12 cellular contexts compared by ENCODE assay signal in genomic region chr14:90405755-90406154, GRCh38. TPM values are rescaled to one million over a fixed set of nuclear protein-coding genes. Genes with fewer than 3 reads are reported as not detected.
A peak's percentile ranks its signal among the peaks of the same experiment; 100 is the strongest.
DNase-seq lines count a peak whose midpoint lies in the region; ATAC-seq, FAIRE-seq and TF ChIP-seq lines count a peak whose summit lies in the region.
"Had no signal": no experiment of that assay in that cellular context is flagged by ENCODE, and none has a peak within 500 bp of the region (broad histone marks: within the 10 kb centered on the region; RNA-seq: fewer than 3 reads in every experiment).

No MANE protein-coding gene starts in this region.

- TF ChIP-seq EP300 in HepG2 (IDR thresholded peaks at IDR 0.05; ENCODE audit: low read depth in 2 of 2, low read length in 2 of 2) (no peak), HepG2 (CRISPR knock-in tag; IDR thresholded peaks at IDR 0.05; ENCODE audit: borderline replicate concordance) (no peak), transverse colon (IDR thresholded peaks at IDR 0.05; ENCODE audit: low read depth) (no peak), SK-N-SH (IDR thresholded peaks at IDR 0.05; ENCODE audit: borderline replicate concordance in 1 of 2, low read depth in 1 of 2, low read length in 1 of 2) (no peak)

- 0 out of 2 replicates have a peak, but pooled peaks cover 3% of the 10 kb centered on the region for H4K20me1 ChIP-seq in HepG2 (ENCODE audit: insufficient read depth, low read length)
- peaks cover 36% of the 10 kb centered on the region for H4K20me1 ChIP-seq in SK-N-SH (ENCODE audit: insufficient read depth)

- no peak for TF ChIP-seq CTCF in HepG2 (CRISPR knock-in tag; IDR thresholded peaks at IDR 0.05)
- no peak for TF ChIP-seq CTCF in right lobe of liver (IDR thresholded peaks at IDR 0.05)
- TF ChIP-seq CTCF in transverse colon (IDR thresholded peaks at IDR 0.05): no peak
- TF ChIP-seq CTCF in SK-N-SH (IDR thresholded peaks at IDR 0.05): no peak

- H3K4me1 ChIP-seq in HepG2 (ENCODE audit: insufficient read depth, low read length): peaks cover 9% of the 10 kb centered on the region
- H3K4me1 ChIP-seq in right lobe of liver: no peaks in the 10 kb centered on the region
- H3K4me1 ChIP-seq in transverse colon: peaks cover 4 to 62% (median 30%) of the 10 kb centered on the region in 4 donors
- H3K4me1 ChIP-seq in SK-N-SH (ENCODE audit: control insufficient read depth in 1 of 2, insufficient read depth in 2 of 2, low read depth in 1 of 2, low read length in 1 of 2): peaks cover 17 to 20% of the 10 kb centered on the region in 2 experiments; a peak in 3 of 4 replicates

- no peaks in the 10 kb centered on the region for H3K27me3 ChIP-seq in HepG2 (ENCODE audit: control insufficient read depth in 1 of 2, insufficient read depth in 2 of 2, low read length in 2 of 2)
- no peaks in the 10 kb centered on the region for H3K27me3 ChIP-seq in right lobe of liver
- no peaks in the 10 kb centered on the region for H3K27me3 ChIP-seq in transverse colon
- H3K27me3 ChIP-seq in SK-N-SH (ENCODE audit: insufficient read depth): no peaks in the 10 kb centered on the region

- H3K27ac ChIP-seq in HepG2 (ENCODE audit: extremely low read length, insufficient read depth, low read length) (no peak overlapping the region), right lobe of liver (no peak overlapping the region), epithelial cell of prostate (peak overlapping the region; percentile 17), transverse colon (peak overlapping the region; percentile 45 to 96 (median 86)), SK-N-SH (ENCODE audit: low read depth in 2 of 2, low read length in 1 of 2) (peak overlapping the region in 1 of 2 experiments; percentile 22; a peak in 1 of 4 replicates)

- H2AFZ ChIP-seq in HepG2 (ENCODE audit: low read length) (no peak overlapping the region), SK-N-SH (ENCODE audit: low read depth) (no peak overlapping the region)

- ATAC-seq in HepG2 (no peak), right lobe of liver (no peak), GM21515 (IDR thresholded peaks at IDR 0.05; ENCODE audit: unreplicated experiment) (no peak)

- FAIRE-seq in HepG2 (lab: Jason Lieb, UNC): no peak
- FAIRE-seq: G401.6 had no signal

- H3K4me2 ChIP-seq in HepG2 (ENCODE audit: low read depth, low read length) (no peak overlapping the region), SK-N-SH (no peak overlapping the region)

- intact Hi-C loops in HepG2 (cut with micrococcal nuclease; ENCODE audit: unreplicated experiment) (no loop called here), right lobe of liver (cut with DNase I) (no loop called here), transverse colon (cut with DNase I; ENCODE audit: low total_unique reads) (loop anchor here (10.0 kb wide), 1 partner anchor 239 kb away; no protein-coding TSS in a partner anchor)

- in situ Hi-C loops in HepG2 (cut with HindIII; ENCODE audit: extremely low pct_ligation_motif_present, low pct_unique_long_range_greater_than_20kb): loop anchor here (10.0 kb wide), 1 partner anchor 289 kb away; no protein-coding TSS in a partner anchor
- in situ Hi-C loops in transverse colon (cut with MboI; ENCODE audit: low pct_ligation_motif_present in 1 of 4, low pct_unique_long_range_greater_than_20kb in 1 of 4, low sequenced_read_pairs in 3 of 4): loop anchor here in 3 of 4 donors (10.0 to 25.0 kb wide), 2 partner anchors 282 to 289 kb away; no protein-coding TSS in a partner anchor

- H3K36me3 ChIP-seq in HepG2 (replicated peaks in 1 of 2; ENCODE audit: control insufficient read depth in 1 of 2, insufficient read depth in 2 of 2, low read length in 2 of 2) (peaks cover 26 to 49% of the 10 kb centered on the region in 2 experiments), right lobe of liver (peaks cover 7 to 57% (median 42%) of the 10 kb centered on the region in 4 donors), transverse colon (peaks cover 0 to 55% (median 32%) of the 10 kb centered on the region in 4 donors), SK-N-SH (replicated peaks in 1 of 2; ENCODE audit: control insufficient read depth in 1 of 2, insufficient read depth in 2 of 2, low read length in 1 of 2) (peaks cover 52 to 68% of the 10 kb centered on the region in 2 experiments)

- H3F3A ChIP-seq in SK-N-SH (replicated peaks; ENCODE audit: insufficient read depth): peaks cover 35% of the 10 kb centered on the region

- H3K9ac ChIP-seq in HepG2 (ENCODE audit: insufficient read depth, low read depth, low read length): no peak overlapping the region
- no peak overlapping the region for H3K9ac ChIP-seq in SK-N-SH

- BruUV-seq in HepG2 (replicated peaks; lab: Mats Ljungman, UMichigan): no TSS peak

- POLR2A ChIA-PET in HepG2 (lab: Yijun Ruan, JAX): no interaction called here
- POLR2A ChIA-PET in SK-N-SH (lab: Yijun Ruan, JAX): interaction anchor here (0.8 to 1.2 kb wide), 3 partner anchors 34 to 44 kb away, joined by 3 to 5 read pairs (median 3); no protein-coding TSS in a partner anchor

- TF ChIP-seq RAD21 in HepG2 (CRISPR knock-in tag; IDR thresholded peaks at IDR 0.05) (no peak), SK-N-SH (IDR thresholded peaks at IDR 0.05; ENCODE audit: low read length) (no peak)

- H3K9me3 ChIP-seq in HepG2 (ENCODE audit: low read length) (no peaks in the 10 kb centered on the region), right lobe of liver (no peaks in the 10 kb centered on the region), transverse colon (no peaks in the 10 kb centered on the region), SK-N-SH (no peaks in the 10 kb centered on the region)

- 93% methylated on average over 4 of the region's 4 CpGs for WGBS in HepG2 (ENCODE audit: low lambda C conversion rate)
- 70% methylated on average over 3 of the region's 4 CpGs for WGBS in right lobe of liver (ENCODE audit: insufficient coverage, low coverage, low lambda C conversion rate, missing lambda C conversion rate)
- 69 to 84% methylated on average over 3 to 4 of the region's 4 CpGs for WGBS in transverse colon (ENCODE audit: low coverage in 1 of 2), 2 donors
- 98% methylated on average over 4 of the region's 4 CpGs for WGBS in SK-N-SH (ENCODE audit: low lambda C conversion rate)

- no peak for DNase-seq in HepG2 (ENCODE audit: low spot score)
- no peak for DNase-seq in right lobe of liver
- peak; percentile 89 for DNase-seq in NCI-H510A treated with DMSO at 0.1 percent for 48 hours (lab: John Stamatoyannopoulos, UW)
- no peak for DNase-seq in epithelial cell of prostate (ENCODE audit: low read depth, low spot score)
- no peak for DNase-seq in transverse colon
- DNase-seq in SK-N-SH: no peak
- DNase-seq in GDM1 (lab: John Stamatoyannopoulos, UW): no peak
- DNase-seq: activated CD8-positive, alpha-beta memory T cell treated with anti-CD3 and anti-CD28 coated beads for 24 hours; effector memory CD4-positive, alpha-beta T cell; left ventricle myocardium superior had no signal

- H3K4me3 ChIP-seq in HepG2 (replicated peaks in 1 of 3; ENCODE audit: insufficient read depth in 1 of 3, low read depth in 2 of 3, low read length in 3 of 3) (no peak overlapping the region), right lobe of liver (no peak overlapping the region), transverse colon (no peak overlapping the region), SK-N-SH (ENCODE audit: low read depth in 2 of 2, low read length in 1 of 2) (no peak overlapping the region)

- CTCF ChIA-PET in HepG2 (lab: Yijun Ruan, JAX; ENCODE audit: low intra/inter-chr PET ratio, low total read pairs) (interaction anchor here (0.6 kb wide), 1 partner anchor 1621 kb away, joined by 3 read pairs; no protein-coding TSS in a partner anchor), SK-N-SH (lab: Yijun Ruan, JAX) (interaction anchor here (1.1 to 11.9 kb wide), 3 partner anchors 104 to 352 kb away, joined by 4 to 146 read pairs (median 15); no protein-coding TSS in a partner anchor)

- no peak for TF ChIP-seq POLR2A in HepG2 (IDR thresholded peaks at IDR 0.05; ENCODE audit: insufficient read depth in 1 of 2, low read depth in 2 of 2, low read length in 2 of 2)
- TF ChIP-seq POLR2A in right lobe of liver (IDR thresholded peaks at IDR 0.05): no peak
- no peak for TF ChIP-seq POLR2A in transverse colon (IDR thresholded peaks at IDR 0.05)

- no peaks in the 10 kb centered on the region for H3K9me2 ChIP-seq in SK-N-SH

- H3K79me2 ChIP-seq in HepG2 (ENCODE audit: insufficient read depth, low read length) (peaks cover 4% of the 10 kb centered on the region), SK-N-SH (ENCODE audit: insufficient read depth) (peaks cover 26% of the 10 kb centered on the region)

TF ChIP-seq in HepG2, 621 proteins besides CTCF, POLR2A, EP300 and RAD21 (continues in another document):
- TF ChIP-seq KLF11 (CRISPR knock-in tag; IDR thresholded peaks at IDR 0.05): no peak

TF ChIP-seq in SK-N-SH, 30 proteins besides CTCF, POLR2A, EP300 and RAD21 (continues in another document):
- no peak for TF ChIP-seq RXRA (IDR thresholded peaks at IDR 0.05; ENCODE audit: borderline replicate concordance, low read depth)

RNA-seq across cellular contexts. Expression of gene CALM1, which starts 8.9 kb away (rescaled TPM):
- total RNA-seq in HepG2 (2016; rRNA removed; fragmentation: Illumina TruSeq; extraction: Trizol) (238 and 346 TPM in 2 replicates), right lobe of liver (100 to 1,000 TPM; 143 to 207 (median 161) TPM), transverse colon (1,000 to 10,000 TPM in 1 of 4 donors, 100 to 1,000 TPM in 3; 297 to 1,199 (median 723) TPM)
- 29.6 and 47.4 TPM in 2 replicates for total RNA-seq in HepG2 (2016; cell fraction: cytosol; rRNA removed; fragmentation: Illumina TruSeq; extraction: Trizol; ENCODE audit: low read depth)
- 242 and 366 TPM in 2 replicates for total RNA-seq in HepG2 (2016; cell fraction: insoluble cytoplasmic fraction; rRNA removed; fragmentation: Illumina TruSeq; extraction: Trizol)
- 98.2 and 111 TPM in 2 replicates for total RNA-seq in HepG2 (2016; cell fraction: membrane; rRNA removed; fragmentation: Illumina TruSeq; extraction: Trizol)
- 91.7 and 108 TPM in 2 replicates for total RNA-seq in HepG2 (2016; cell fraction: nucleus; rRNA removed; fragmentation: Illumina TruSeq; extraction: Trizol)
- polyA plus RNA-seq in HepG2 (2011; rRNA removed) (80.5 and 110 TPM in 2 replicates), SK-N-SH (2012; rRNA removed) (221 and 299 TPM in 2 replicates)
- polyA plus RNA-seq in HepG2 (2011; cell fraction: cytosol; rRNA removed): 96.0 and 112 TPM in 2 replicates
- 50.1 and 52.3 TPM in 2 replicates for polyA plus RNA-seq in HepG2 (2011; cell fraction: nucleus; rRNA removed)
- 119 and 120 TPM in 2 replicates for polyA plus RNA-seq in HepG2 (2012)
- polyA plus RNA-seq in HepG2 (2016; cell fraction: cytosol; fragmentation: Illumina TruSeq; extraction: Trizol; ENCODE audit: low read depth): 40.5 and 51.9 TPM in 2 replicates
- polyA plus RNA-seq in HepG2 (2016; cell fraction: insoluble cytoplasmic fraction; fragmentation: Illumina TruSeq; extraction: Trizol; ENCODE audit: low read depth): 366 and 395 TPM in 2 replicates
- 92.6 and 101 TPM in 2 replicates for polyA plus RNA-seq in HepG2 (2016; cell fraction: membrane; fragmentation: Illumina TruSeq; extraction: Trizol; ENCODE audit: low read depth)
- polyA plus RNA-seq in HepG2 (2016; cell fraction: nucleus; fragmentation: Illumina TruSeq; extraction: Trizol; ENCODE audit: insufficient read depth, low read depth): 160 and 164 TPM in 2 replicates
- polyA minus RNA-seq in HepG2 (2011; rRNA and poly(A)+ RNA removed; ENCODE audit: low replicate concordance): 189 and 213 TPM in 2 replicates
- polyA minus RNA-seq in HepG2 (2011; cell fraction: cytosol; rRNA and poly(A)+ RNA removed): 93.2 and 109 TPM in 2 replicates
- polyA minus RNA-seq in HepG2 (2011; cell fraction: nucleus; rRNA and poly(A)+ RNA removed): 128 and 155 TPM in 2 replicates
- polyA plus RNA-seq in SK-N-SH (2012; cell fraction: cytosol; rRNA removed): 260 and 283 TPM in 2 replicates
- 165 and 178 TPM in 2 replicates for polyA plus RNA-seq in SK-N-SH (2012; cell fraction: nucleus; rRNA removed)

Comparison
In these comparisons a context has a peak if more than half of its experiments do, and no peak if none do; other contexts are left out.
1. H3K27ac ChIP-seq: peak in epithelial cell of prostate (single experiment) and transverse colon (4 of 4); none in HepG2 (single experiment) and right lobe of liver (0 of 3).